Comparison of ENCODE assay signal across 27 cellular contexts in genomic region chr3:20958161-20958560, GRCh38.
"Had no signal": no experiment of that assay in that cellular context is flagged by ENCODE, and none has a peak within 500 bp of the region (broad histone marks: within the 10 kb centered on the region; RNA-seq: fewer than 3 reads in every experiment).

No MANE protein-coding gene starts in this region.

- ATAC-seq: stimulated activated effector memory CD8-positive, alpha-beta T cell treated with anti-CD3 and anti-CD28 coated beads, Interleukin-12 subunit alpha, Interleukin-12 subunit beta, amount 100 ng/mL, for 72 hours; stimulated activated memory B cell treated with anti-CD40 and anti-IgM and Interleukin-4, amounts not matched to agents 10 μg/mL and 1 μg/mL and 100 μg/mL, for 72 hours; stimulated activated naive B cell treated with anti-CD40 and anti-IgM and Interleukin-4, amounts not matched to agents 10 μg/mL and 1 μg/mL and 100 μg/mL, for 72 hours; stimulated activated naive CD8-positive, alpha-beta T cell treated with anti-CD3 and anti-CD28 coated beads, Interleukin-15, amount 100 ng/mL, for 72 hours; stimulated activated naive CD8-positive, alpha-beta T cell treated with anti-CD3 and anti-CD28 coated beads, Interleukin-15, Interleukin-2, amounts not matched to agents 100 U/mL and 50 U/mL, for 24 hours; upper lobe of right lung had no signal

- H3K27ac Mint-ChIP-seq: stimulated activated effector memory CD8-positive, alpha-beta T cell treated with anti-CD3 and anti-CD28 coated beads, Interleukin-12 subunit alpha, Interleukin-12 subunit beta, amount 100 ng/mL, for 72 hours; stimulated activated memory B cell treated with anti-CD40 and anti-IgM and Interleukin-4, amounts not matched to agents 10 μg/mL and 1 μg/mL and 100 μg/mL, for 72 hours; stimulated activated naive B cell treated with anti-CD40 and anti-IgM and Interleukin-4, amounts not matched to agents 10 μg/mL and 1 μg/mL and 100 μg/mL, for 72 hours; stimulated activated naive CD8-positive, alpha-beta T cell treated with anti-CD3 and anti-CD28 coated beads, Interleukin-15, amount 100 ng/mL, for 72 hours; stimulated activated naive CD8-positive, alpha-beta T cell treated with anti-CD3 and anti-CD28 coated beads, Interleukin-15, Interleukin-2, amounts not matched to agents 100 ng/mL and 50 ng/mL, for 24 hours; type B pancreatic cell had no signal

- H3K36me3 Mint-ChIP-seq: stimulated activated effector memory CD8-positive, alpha-beta T cell treated with anti-CD3 and anti-CD28 coated beads, Interleukin-12 subunit alpha, Interleukin-12 subunit beta, amount 100 ng/mL, for 72 hours; stimulated activated memory B cell treated with anti-CD40 and anti-IgM and Interleukin-4, amounts not matched to agents 10 μg/mL and 1 μg/mL and 100 μg/mL, for 72 hours; stimulated activated naive B cell treated with anti-CD40 and anti-IgM and Interleukin-4, amounts not matched to agents 10 μg/mL and 1 μg/mL and 100 μg/mL, for 72 hours; type B pancreatic cell had no signal

- H3K27me3 ChIP-seq: stomach, suprapubic skin, testis, thyroid gland, tibial artery, tibial nerve, transverse colon, upper lobe of left lung, upper lobe of right lung, uterus, vagina had no signal

- H3K36me3 ChIP-seq: stomach, suprapubic skin, thoracic aorta, thyroid gland, tibial artery, tibial nerve, transverse colon, upper lobe of left lung, upper lobe of right lung, uterus, vagina had no signal

- H3K4me3 ChIP-seq: stomach, suprapubic skin, testis, thoracic aorta, thyroid gland, tibial artery, tibial nerve, transverse colon, upper lobe of left lung, upper lobe of right lung, uterus, vagina had no signal

- H3K27ac ChIP-seq: stomach, suprapubic skin, testis, thoracic aorta, thyroid gland, tibial artery, tibial nerve, transverse colon, upper lobe of left lung, upper lobe of right lung, uterus, vagina had no signal

- H3K4me3 Mint-ChIP-seq: stimulated activated effector memory CD8-positive, alpha-beta T cell treated with anti-CD3 and anti-CD28 coated beads, Interleukin-12 subunit alpha, Interleukin-12 subunit beta, amount 100 ng/mL, for 72 hours; stimulated activated memory B cell treated with anti-CD40 and anti-IgM and Interleukin-4, amounts not matched to agents 10 μg/mL and 1 μg/mL and 100 μg/mL, for 72 hours; stimulated activated naive B cell treated with anti-CD40 and anti-IgM and Interleukin-4, amounts not matched to agents 10 μg/mL and 1 μg/mL and 100 μg/mL, for 72 hours; stimulated activated naive CD8-positive, alpha-beta T cell treated with anti-CD3 and anti-CD28 coated beads, Interleukin-15, amount 100 ng/mL, for 72 hours; stimulated activated naive CD8-positive, alpha-beta T cell treated with anti-CD3 and anti-CD28 coated beads, Interleukin-15, Interleukin-2, amounts not matched to agents 100 ng/mL and 50 ng/mL, for 24 hours; type B pancreatic cell had no signal

- H3K9me3 Mint-ChIP-seq: stimulated activated memory B cell treated with anti-CD40 and anti-IgM and Interleukin-4, amounts not matched to agents 10 μg/mL and 1 μg/mL and 100 μg/mL, for 72 hours; stimulated activated naive B cell treated with anti-CD40 and anti-IgM and Interleukin-4, amounts not matched to agents 10 μg/mL and 1 μg/mL and 100 μg/mL, for 72 hours; type B pancreatic cell had no signal

- H3K4me1 ChIP-seq: stomach, suprapubic skin, testis, thyroid gland, tibial artery, tibial nerve, transverse colon, upper lobe of left lung, upper lobe of right lung, uterus, vagina had no signal

- H3K4me1 Mint-ChIP-seq: stimulated activated effector memory CD8-positive, alpha-beta T cell treated with anti-CD3 and anti-CD28 coated beads, Interleukin-12 subunit alpha, Interleukin-12 subunit beta, amount 100 ng/mL, for 72 hours; stimulated activated memory B cell treated with anti-CD40 and anti-IgM and Interleukin-4, amounts not matched to agents 10 μg/mL and 1 μg/mL and 100 μg/mL, for 72 hours; stimulated activated naive B cell treated with anti-CD40 and anti-IgM and Interleukin-4, amounts not matched to agents 10 μg/mL and 1 μg/mL and 100 μg/mL, for 72 hours; stimulated activated naive CD8-positive, alpha-beta T cell treated with anti-CD3 and anti-CD28 coated beads, Interleukin-15, amount 100 ng/mL, for 72 hours had no signal

- DNase-seq: stimulated activated CD4-positive, alpha-beta T cell treated with anti-CD3 and anti-CD28 coated beads, Interleukin-2, amount 100 ng/mL, for 48 hours; stimulated activated CD4-positive, alpha-beta T cell treated with anti-CD3 and anti-CD28 coated beads, Interleukin-4, amount 100 ng/mL, for 1 hour; stimulated activated CD4-positive, alpha-beta T cell treated with anti-CD3 and anti-CD28 coated beads, Interleukin-4, amount 100 ng/mL, for 24 hours; stimulated activated CD4-positive, alpha-beta T cell treated with anti-CD3 and anti-CD28 coated beads, Interleukin-4, amount 100 ng/mL, for 4 hours; stimulated activated CD8-positive, alpha-beta memory T cell treated with anti-CD3 and anti-CD28 coated beads, Interleukin-4, amount 100 ng/mL, for 48 hours; stimulated activated naive B cell treated with anti-CD40 and anti-IgM and Interleukin-4, amounts not matched to agents 10 μg/mL and 1 μg/mL and 100 μg/mL, for 72 hours; stimulated activated naive CD4-positive, alpha-beta T cell; stimulated activated naive CD4-positive, alpha-beta T cell treated with Interleukin-2 at 50 U/mL for 16 hours; stimulated activated naive CD8-positive, alpha-beta T cell treated with anti-CD3 and anti-CD28 coated beads, Interleukin-15, amount 100 ng/mL, for 72 hours; stimulated activated naive CD8-positive, alpha-beta T cell treated with anti-CD3 and anti-CD28 coated beads, Interleukin-15, Interleukin-2, amounts not matched to agents 100 U/mL and 50 U/mL, for 24 hours; stomach; substantia nigra; testis; thyroid gland; tibial artery; transverse colon; upper lobe of left lung; upper lobe of right lung; uterus had no signal

- H3K27me3 Mint-ChIP-seq: stimulated activated memory B cell treated with anti-CD40 and anti-IgM and Interleukin-4, amounts not matched to agents 10 μg/mL and 1 μg/mL and 100 μg/mL, for 72 hours; stimulated activated naive B cell treated with anti-CD40 and anti-IgM and Interleukin-4, amounts not matched to agents 10 μg/mL and 1 μg/mL and 100 μg/mL, for 72 hours; stimulated activated naive CD8-positive, alpha-beta T cell treated with anti-CD3 and anti-CD28 coated beads, Interleukin-15, amount 100 ng/mL, for 72 hours; stimulated activated naive CD8-positive, alpha-beta T cell treated with anti-CD3 and anti-CD28 coated beads, Interleukin-15, Interleukin-2, amounts not matched to agents 100 ng/mL and 50 ng/mL, for 24 hours had no signal
